ENCODE assay signal across 5 cellular contexts in the genomic region with DNA sequence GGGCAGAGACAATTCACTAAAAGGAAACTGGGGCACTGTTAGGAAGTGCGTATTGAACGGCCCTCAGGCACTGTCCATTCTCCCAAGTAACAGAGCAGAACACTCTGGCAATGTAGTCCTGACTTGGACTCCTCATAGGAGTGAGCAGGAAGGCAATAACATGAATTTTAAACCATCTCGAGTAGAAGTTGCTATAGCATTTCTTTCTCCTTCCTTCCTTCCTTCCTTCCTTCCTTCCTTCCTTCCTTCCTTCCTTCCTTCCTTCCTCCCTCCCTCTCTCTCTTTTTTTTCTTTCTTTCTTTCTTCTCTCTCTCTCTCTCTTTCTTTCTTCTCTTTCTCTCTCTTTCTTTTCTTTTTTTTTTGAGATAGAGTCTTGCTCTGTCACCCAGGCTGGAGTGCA.
"Had no signal": no experiment of that assay in that cellular context is flagged by ENCODE, and none has a peak within 500 bp of the region (broad histone marks: within the 10 kb centered on the region; RNA-seq: fewer than 3 reads in every experiment).

No MANE protein-coding gene starts in this region.

- H3K36me3 ChIP-seq: breast epithelium, esophagus muscularis mucosa, left lung had no signal

- H3K4me3 ChIP-seq: left lung had no signal

- H3K27ac ChIP-seq: breast epithelium, esophagus muscularis mucosa, left lung had no signal

- FAIRE-seq: endometrium, islet of Langerhans had no signal

- H3K9me3 ChIP-seq: breast epithelium, esophagus muscularis mucosa, left lung had no signal

- H3K27me3 ChIP-seq: breast epithelium had no signal
